In genomic region chr3:60017631-60018030, GRCh38 we compare ENCODE assay signal across 8 cellular contexts.
DNase-seq lines count a peak whose midpoint lies in the region; ATAC-seq and TF ChIP-seq lines count a peak whose summit lies in the region.

No MANE protein-coding gene starts in this region.

- no peak overlapping the region for H3K4me3 ChIP-seq in Jurkat, Clone E6-1 (ENCODE audit: low read length)
- no peak overlapping the region for H3K4me3 ChIP-seq in foreskin fibroblast (ENCODE audit: low read depth in 1 of 2, low read length in 2 of 2)

- no peak for ATAC-seq in GM19023 (IDR thresholded peaks at IDR 0.05; ENCODE audit: unreplicated experiment)
- no peak for ATAC-seq in GM21619 (IDR thresholded peaks at IDR 0.05; ENCODE audit: unreplicated experiment)

- DNase-seq in GM10266 (ENCODE audit: extremely low spot score) = peak; percentile 2
- DNase-seq in Jurkat, Clone E6-1 (ENCODE audit: low read depth, low spot score) = peak; percentile 97
- DNase-seq in activated CD8-positive, alpha-beta memory T cell treated with anti-CD3 and anti-CD28 coated beads, Interleukin-2, amount 50 U/mL, for 48 hours = peak; percentile 57
- peak; percentile 18 for DNase-seq in mucosa of gallbladder (ENCODE audit: low spot score)
- DNase-seq in LoVo (ENCODE audit: low spot score) = no peak
- DNase-seq in foreskin fibroblast = no peak

- TF ChIP-seq CTCF in GM10266 (IDR thresholded peaks at IDR 0.05; ENCODE audit: control insufficient read depth, insufficient read depth, low read depth, missing control alignments) = no peak
- no peak for TF ChIP-seq CTCF in foreskin fibroblast (IDR thresholded peaks at IDR 0.05; ENCODE audit: low read depth, low read length)

Comparison
In these comparisons a context has a peak if more than half of its experiments do, and no peak if none do; other contexts are left out.
1. DNase-seq: peak in GM10266 (single experiment), Jurkat, Clone E6-1 (single experiment), activated CD8-positive, alpha-beta memory T cell treated with anti-CD3 and anti-CD28 coated beads, Interleukin-2, amount 50 U/mL, for 48 hours (single experiment) and mucosa of gallbladder (single experiment); none in LoVo (single experiment) and foreskin fibroblast (0 of 2).